In genomic region chr11:6228520-6228919, GRCh38 we compare ENCODE assay signal across 1 cellular context.
TF ChIP-seq lines count a peak whose summit lies in the region.

No MANE protein-coding gene starts in this region.

TF ChIP-seq in GM12878, 131 proteins besides CTCF, POLR2A, EP300 and RAD21:
- TF ChIP-seq SIX5 (IDR thresholded peaks at IDR 0.05; ENCODE audit: low read depth, low read length, severe bottlenecking) = no peak
- no peak for TF ChIP-seq ZNF274 (IDR thresholded peaks at IDR 0.05; ENCODE audit: insufficient read depth, insufficient read length)
- no peak for TF ChIP-seq SUZ12 (IDR thresholded peaks at IDR 0.05; ENCODE audit: unreplicated experiment)
- no peak for TF ChIP-seq PKNOX1 (IDR thresholded peaks at IDR 0.05)
- no peak for TF ChIP-seq IRF4 (IDR thresholded peaks at IDR 0.05; ENCODE audit: low read depth, low read length)
- TF ChIP-seq STAT3 (IDR thresholded peaks at IDR 0.05; ENCODE audit: low read depth, low read length) = no peak
- TF ChIP-seq TCF3 (IDR thresholded peaks at IDR 0.05; ENCODE audit: borderline replicate concordance, insufficient read depth, low read depth, low read length) = no peak
